9 cellular contexts compared by ENCODE assay signal in genomic region chr3:152243301-152243711, GRCh38. TPM values are rescaled to one million over a fixed set of nuclear protein-coding genes. Genes with fewer than 3 reads are reported as not detected.
A peak's percentile ranks its signal among the peaks of the same experiment; 100 is the strongest.
DNase-seq lines count a peak whose midpoint lies in the region; ATAC-seq, FAIRE-seq and TF ChIP-seq lines count a peak whose summit lies in the region.
"Had no signal": no experiment of that assay in that cellular context is flagged by ENCODE, and none has a peak within 500 bp of the region (broad histone marks: within the 10 kb centered on the region; RNA-seq: fewer than 3 reads in every experiment).

No MANE protein-coding gene starts in this region.

- peak overlapping the region; percentile 85 to 94 (median 88) for H3K27ac Mint-ChIP-seq in immature natural killer cell
- H3K27ac Mint-ChIP-seq in glutamatergic neuron (ENCODE audit: unreplicated experiment) = no peak overlapping the region

- no peaks in the 10 kb centered on the region for H3K36me3 Mint-ChIP-seq in immature natural killer cell
- H3K36me3 Mint-ChIP-seq in glutamatergic neuron (ENCODE audit: unreplicated experiment) = no peaks in the 10 kb centered on the region

- TF ChIP-seq CTCF in glutamatergic neuron (IDR thresholded peaks at IDR 0.05; ENCODE audit: partially characterized antibody, unreplicated experiment) = no peak
- no peak for TF ChIP-seq CTCF in coronary artery (IDR thresholded peaks at IDR 0.05)

- H3K4me3 Mint-ChIP-seq in immature natural killer cell (peak overlapping the region; percentile 93 to 99 (median 94)), glutamatergic neuron (ENCODE audit: unreplicated experiment) (no peak overlapping the region)

- H3K27me3 Mint-ChIP-seq in immature natural killer cell (ENCODE audit: low read depth in 3 of 3) (peaks cover 0 to 9% (median 0%) of the 10 kb centered on the region in 3 donors), glutamatergic neuron (ENCODE audit: unreplicated experiment) (peaks cover 2% of the 10 kb centered on the region)

- H3K4me1 Mint-ChIP-seq in immature natural killer cell (peaks cover 54 to 69% of the 10 kb centered on the region in 2 donors), glutamatergic neuron (ENCODE audit: low read depth, unreplicated experiment) (no peaks in the 10 kb centered on the region)

- TF ChIP-seq POLR2A in GM12891 (IDR thresholded peaks at IDR 0.05; ENCODE audit: low read depth, low read length) = no peak

- intact Hi-C loops in cardiac septum (cut with DNase I) = no loop called here

- FAIRE-seq in GM12891 (lab: Jason Lieb, UNC) = peak; percentile 66
- FAIRE-seq: TTC549 had no signal

- ATAC-seq in GM21526 (IDR thresholded peaks at IDR 0.05; ENCODE audit: low FRiP score, unreplicated experiment) = peak; percentile 71
- peak; percentile 37 for ATAC-seq in HG03558 (IDR thresholded peaks at IDR 0.05; ENCODE audit: extremely low read depth, unreplicated experiment)

- no peak for DNase-seq in GM12891 (ENCODE audit: insufficient read length, low spot score)
- DNase-seq in immature natural killer cell = peak; percentile 51 to 59 (median 57)
- no peak for DNase-seq in cardiac septum (ENCODE audit: low spot score)
- no peak for DNase-seq in glutamatergic neuron
- no peak for DNase-seq in coronary artery (ENCODE audit: low spot score)
- DNase-seq in MV-4-11 (lab: John Stamatoyannopoulos, UW) = no peak

- H3K9me3 Mint-ChIP-seq in immature natural killer cell (no peaks in the 10 kb centered on the region), glutamatergic neuron (ENCODE audit: unreplicated experiment) (no peaks in the 10 kb centered on the region)

- no peak overlapping the region for H3K4me3 ChIP-seq in coronary artery

- H3K27ac ChIP-seq in coronary artery = no peak overlapping the region

TF ChIP-seq in GM12891, 5 proteins besides CTCF, POLR2A, EP300 and RAD21:
- TF ChIP-seq SPI1 (IDR thresholded peaks at IDR 0.05; ENCODE audit: low read depth, low read length) (0 out of 2 replicates have a peak, but pooled peaks have one; percentile 9), POU2F2 (IDR thresholded peaks at IDR 0.05; ENCODE audit: low read depth, low read length) (no peak)

RNA-seq across cellular contexts. Expression of gene MBNL1, which starts 25.4 kb away (rescaled TPM):
- polyA plus RNA-seq in GM12891 (2012; ENCODE audit: low read depth, missing spikeins) = 103 TPM
- 100 to 1,000 TPM; 270 to 399 (median 286) TPM for polyA plus RNA-seq in immature natural killer cell
- total RNA-seq in cardiac septum (178 TPM), glutamatergic neuron (ENCODE audit: unreplicated experiment) (36.6 TPM)

Comparison
In these comparisons a context has a peak if more than half of its experiments do, and no peak if none do; other contexts are left out.
1. DNase-seq: peak in immature natural killer cell (3 of 3); none in GM12891 (single experiment), cardiac septum (single experiment), glutamatergic neuron (single experiment), coronary artery (single experiment) and MV-4-11 (single experiment).